16 cellular contexts compared by ENCODE assay signal in genomic region chr1:19416919-19417441, GRCh38.
DNase-seq lines count a peak whose midpoint lies in the region; ATAC-seq, FAIRE-seq and TF ChIP-seq lines count a peak whose summit lies in the region.
"Had no signal": no experiment of that assay in that cellular context is flagged by ENCODE, and none has a peak within 500 bp of the region (broad histone marks: within the 10 kb centered on the region; RNA-seq: fewer than 3 reads in every experiment).

No MANE protein-coding gene starts in this region.

- H3K27me3 ChIP-seq in suprapubic skin = no peaks in the 10 kb centered on the region
- no peaks in the 10 kb centered on the region for H3K27me3 ChIP-seq in brain microvascular endothelial cell (replicated peaks)
- H3K27me3 ChIP-seq: body of pancreas had no signal

- H3K27ac ChIP-seq in suprapubic skin (peak overlapping the region; percentile 45), brain microvascular endothelial cell (no peak overlapping the region)
- H3K27ac ChIP-seq: body of pancreas, PC-9 had no signal

- in situ Hi-C loops in brain microvascular endothelial cell (cut with HindIII; ENCODE audit: low pct_ligation_motif_present, low sequenced_read_pairs) = no loop called here

- no peak overlapping the region for H3K4me3 Mint-ChIP-seq in activated naive CD8-positive, alpha-beta T cell
- H3K4me3 Mint-ChIP-seq in activated naive CD8-positive, alpha-beta T cell treated with anti-CD3 and anti-CD28 coated beads for 36 hours = no peak overlapping the region
- H3K4me3 Mint-ChIP-seq in activated T-helper 2 cell treated with anti-CD3 and anti-CD28 coated beads, Interferon-gamma antibody, Interleukin-2, Interleukin-4, amounts not matched to agents 10 μg/mL and 5 μg/mL and 100 μg/mL, durations not matched to agents 14 hours and 24 hours and 36 hours (ENCODE audit: low read depth) = no peak overlapping the region

- no peak for DNase-seq in activated naive CD8-positive, alpha-beta T cell treated with anti-CD3 and anti-CD28 coated beads for 36 hours
- DNase-seq in activated T-helper 2 cell treated with anti-CD3 and anti-CD28 coated beads, Interferon-gamma antibody, Interleukin-2, Interleukin-4, amounts not matched to agents 10 μg/mL and 5 μg/mL and 100 μg/mL, durations not matched to agents 14 hours and 24 hours and 36 hours (ENCODE audit: low spot score) = no peak
- DNase-seq in suprapubic skin (ENCODE audit: low spot score in 2 of 2) = no peak
- no peak for DNase-seq in brain microvascular endothelial cell
- DNase-seq: activated naive CD4-positive, alpha-beta T cell treated with Interleukin-2 at 50 U/mL for 16 hours; body of pancreas; effector memory CD4-positive, alpha-beta T cell; midbrain; NCI-H1694 treated with DMSO at 0.1 percent for 48 hours; PC-9 had no signal

- peaks cover 7% of the 10 kb centered on the region for H3K36me3 Mint-ChIP-seq in activated naive CD8-positive, alpha-beta T cell
- peaks cover 19% of the 10 kb centered on the region for H3K36me3 Mint-ChIP-seq in activated naive CD8-positive, alpha-beta T cell treated with anti-CD3 and anti-CD28 coated beads for 36 hours
- peaks cover 42% of the 10 kb centered on the region for H3K36me3 Mint-ChIP-seq in activated T-helper 2 cell treated with anti-CD3 and anti-CD28 coated beads, Interferon-gamma antibody, Interleukin-2, Interleukin-4, amounts not matched to agents 10 μg/mL and 5 μg/mL and 100 μg/mL, durations not matched to agents 14 hours and 24 hours and 36 hours (ENCODE audit: low read depth)

- intact Hi-C loops in activated T-helper 2 cell treated with anti-CD3 and anti-CD28 coated beads, Interferon-gamma antibody, Interleukin-2, Interleukin-4, amounts not matched to agents 10 μg/mL and 5 μg/mL and 100 μg/mL, durations not matched to agents 14 hours and 24 hours and 36 hours (cut with micrococcal nuclease) = no loop called here

- peaks cover 82% of the 10 kb centered on the region for H3K4me1 ChIP-seq in suprapubic skin

- WGBS in suprapubic skin = 52% methylated on average over 5 of the region's 5 CpGs

- H3K27me3 Mint-ChIP-seq in activated naive CD8-positive, alpha-beta T cell = no peaks in the 10 kb centered on the region
- no peaks in the 10 kb centered on the region for H3K27me3 Mint-ChIP-seq in activated naive CD8-positive, alpha-beta T cell treated with anti-CD3 and anti-CD28 coated beads for 36 hours
- H3K27me3 Mint-ChIP-seq in activated T-helper 2 cell treated with anti-CD3 and anti-CD28 coated beads, Interferon-gamma antibody, Interleukin-2, Interleukin-4, amounts not matched to agents 10 μg/mL and 5 μg/mL and 100 μg/mL, durations not matched to agents 14 hours and 24 hours and 36 hours (ENCODE audit: low read depth) = no peaks in the 10 kb centered on the region

- peaks cover 16% of the 10 kb centered on the region for H3K36me3 ChIP-seq in suprapubic skin
- H3K36me3 ChIP-seq in brain microvascular endothelial cell (replicated peaks) = peaks cover 47% of the 10 kb centered on the region

- no peaks in the 10 kb centered on the region for H3K9me3 ChIP-seq in suprapubic skin
- H3K9me3 ChIP-seq: body of pancreas had no signal

- TF ChIP-seq CTCF in suprapubic skin (IDR thresholded peaks at IDR 0.05) (no peak), brain microvascular endothelial cell (IDR thresholded peaks at IDR 0.05; ENCODE audit: low read depth, low read length, missing control alignments) (no peak)

- peaks cover 68% of the 10 kb centered on the region for H3K4me1 Mint-ChIP-seq in activated naive CD8-positive, alpha-beta T cell (ENCODE audit: low read depth)
- H3K4me1 Mint-ChIP-seq in activated naive CD8-positive, alpha-beta T cell treated with anti-CD3 and anti-CD28 coated beads for 36 hours = peaks cover 60% of the 10 kb centered on the region
- peaks cover 31% of the 10 kb centered on the region for H3K4me1 Mint-ChIP-seq in activated T-helper 2 cell treated with anti-CD3 and anti-CD28 coated beads, Interferon-gamma antibody, Interleukin-2, Interleukin-4, amounts not matched to agents 10 μg/mL and 5 μg/mL and 100 μg/mL, durations not matched to agents 14 hours and 24 hours and 36 hours (ENCODE audit: low read depth)

- ATAC-seq in GM19035 (IDR thresholded peaks at IDR 0.05; ENCODE audit: unreplicated experiment) = no peak
- no peak for ATAC-seq in HG02938 (IDR thresholded peaks at IDR 0.05; ENCODE audit: unreplicated experiment)
- ATAC-seq: body of pancreas, SK-N-SH treated with all-trans-retinoic acid at 6 μM for 48 hours had no signal

- H3K9me3 Mint-ChIP-seq in activated naive CD8-positive, alpha-beta T cell (ENCODE audit: low read depth) = no peaks in the 10 kb centered on the region
- H3K9me3 Mint-ChIP-seq in activated naive CD8-positive, alpha-beta T cell treated with anti-CD3 and anti-CD28 coated beads for 36 hours = no peaks in the 10 kb centered on the region
- H3K9me3 Mint-ChIP-seq in activated T-helper 2 cell treated with anti-CD3 and anti-CD28 coated beads, Interferon-gamma antibody, Interleukin-2, Interleukin-4, amounts not matched to agents 10 μg/mL and 5 μg/mL and 100 μg/mL, durations not matched to agents 14 hours and 24 hours and 36 hours = no peaks in the 10 kb centered on the region

- FAIRE-seq in islet of Langerhans (lab: Jason Lieb, UNC) = peak; percentile 36
- FAIRE-seq: GM19239 had no signal

- peak overlapping the region; percentile 61 for H3K27ac Mint-ChIP-seq in activated naive CD8-positive, alpha-beta T cell
- no peak overlapping the region for H3K27ac Mint-ChIP-seq in activated naive CD8-positive, alpha-beta T cell treated with anti-CD3 and anti-CD28 coated beads for 36 hours
- peak overlapping the region; percentile 22 for H3K27ac Mint-ChIP-seq in activated T-helper 2 cell treated with anti-CD3 and anti-CD28 coated beads, Interferon-gamma antibody, Interleukin-2, Interleukin-4, amounts not matched to agents 10 μg/mL and 5 μg/mL and 100 μg/mL, durations not matched to agents 14 hours and 24 hours and 36 hours

- TF ChIP-seq POLR2A in suprapubic skin (IDR thresholded peaks at IDR 0.05) = no peak

- H3K4me3 ChIP-seq in suprapubic skin (no peak overlapping the region), brain microvascular endothelial cell (ENCODE audit: low read depth, low read length) (no peak overlapping the region)
- H3K4me3 ChIP-seq: body of pancreas, PC-9 had no signal

- no peak for TF ChIP-seq EP300 in suprapubic skin (IDR thresholded peaks at IDR 0.05)
